22 cellular contexts compared by ENCODE assay signal in the genomic region with DNA sequence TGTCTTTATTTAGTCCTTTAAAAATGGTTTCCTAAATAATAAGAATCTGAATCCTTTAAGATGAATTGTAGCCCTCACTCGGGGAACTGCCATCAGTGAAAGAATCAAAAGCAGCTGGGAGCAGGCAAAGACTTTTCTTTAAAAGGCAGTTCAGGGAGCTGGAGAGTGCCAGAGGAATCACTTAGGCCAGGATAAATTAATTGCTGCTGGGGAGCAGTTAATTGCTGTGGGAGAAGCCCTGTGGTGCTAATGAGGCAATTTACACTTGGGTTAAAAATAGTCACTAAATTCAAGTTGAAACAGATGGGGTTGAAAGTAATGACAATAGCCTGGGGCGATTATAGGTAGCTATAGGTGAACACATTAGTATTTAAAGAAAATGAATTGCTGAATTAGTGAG. TPM values are rescaled to one million over a fixed set of nuclear protein-coding genes. Genes with fewer than 3 reads are reported as not detected.
DNase-seq lines count a peak whose midpoint lies in the region; ATAC-seq and TF ChIP-seq lines count a peak whose summit lies in the region.
"Had no signal": no experiment of that assay in that cellular context is flagged by ENCODE, and none has a peak within 500 bp of the region (broad histone marks: within the 10 kb centered on the region; RNA-seq: fewer than 3 reads in every experiment).

No MANE protein-coding gene starts in this region.

- no peaks in the 10 kb centered on the region for H3K27me3 Mint-ChIP-seq in endodermal cell (ENCODE audit: insufficient read depth)
- H3K27me3 Mint-ChIP-seq: CD4-positive, alpha-beta memory T cell had no signal

- no peak for ATAC-seq in GM18502 (IDR thresholded peaks at IDR 0.05; ENCODE audit: poor library complexity, unreplicated experiment)
- ATAC-seq in HG02588 (IDR thresholded peaks at IDR 0.05; ENCODE audit: unreplicated experiment), result no peak
- ATAC-seq: GM12878 had no signal

- no peaks in the 10 kb centered on the region for H3K36me3 Mint-ChIP-seq in endodermal cell (ENCODE audit: low read depth)
- H3K36me3 Mint-ChIP-seq: CD4-positive, alpha-beta memory T cell had no signal

- no peak for TF ChIP-seq POLR2A in sigmoid colon (IDR thresholded peaks at IDR 0.05)

- H3K27ac Mint-ChIP-seq in endodermal cell, result peak overlapping the region; percentile 52
- H3K27ac Mint-ChIP-seq: CD4-positive, alpha-beta memory T cell; HFFc6; T-helper 1 cell treated with Interleukin-12 subunit alpha and Interleukin-12 subunit beta and Interleukin-4 antibody, amounts not matched to agents 30 μg/mL and 1 μg/mL, for 36 hours had no signal

- H3K9me3 ChIP-seq in HUES48 (ENCODE audit: control insufficient read depth, insufficient read depth, low read length) (no peaks in the 10 kb centered on the region), endodermal cell (ENCODE audit: control insufficient read depth, low read length) (no peaks in the 10 kb centered on the region), sigmoid colon (no peaks in the 10 kb centered on the region)
- H3K9me3 ChIP-seq: BE2C had no signal

- no peaks in the 10 kb centered on the region for H3K36me3 ChIP-seq in HUES48 (ENCODE audit: control insufficient read depth, insufficient read depth, low read length)
- H3K36me3 ChIP-seq in endodermal cell (ENCODE audit: control insufficient read depth, insufficient read depth, low read length), result no peaks in the 10 kb centered on the region
- no peaks in the 10 kb centered on the region for H3K36me3 ChIP-seq in sigmoid colon
- H3K36me3 ChIP-seq: BE2C had no signal

- no peak overlapping the region for H3K4me3 Mint-ChIP-seq in endodermal cell
- H3K4me3 Mint-ChIP-seq: CD4-positive, alpha-beta memory T cell; HFFc6; T-helper 1 cell treated with Interleukin-12 subunit alpha and Interleukin-12 subunit beta and Interleukin-4 antibody, amounts not matched to agents 30 μg/mL and 1 μg/mL, for 36 hours had no signal

- intact Hi-C loops in sigmoid colon (cut with DNase I), result no loop called here

- TF ChIP-seq CTCF in endodermal cell (conservative IDR thresholded peaks at IDR 0.05) (no peak), sigmoid colon (IDR thresholded peaks at IDR 0.05) (no peak)

- peak; percentile 55 for DNase-seq in D341Med (ENCODE audit: low spot score)
- peak; percentile 60 for DNase-seq in endodermal cell
- no peak for DNase-seq in sigmoid colon
- DNase-seq in foreskin melanocyte, result no peak
- DNase-seq: BE2C; CD4-positive, alpha-beta memory T cell; DND-41; GDM1; GOT3; NCI-H1048; NCI-H1930; NCI-H2171 treated with DMSO at 0.1 percent for 48 hours; NCI-H446 treated with DMSO at 0.1 percent for 48 hours had no signal

- H3K27ac ChIP-seq in HUES48 (ENCODE audit: low read depth, low read length), result peak overlapping the region; percentile 38
- no peak overlapping the region for H3K27ac ChIP-seq in endodermal cell (ENCODE audit: low read depth, low read length)
- peak overlapping the region in 3 of 4 donors; percentile 46 to 64 (median 46) for H3K27ac ChIP-seq in sigmoid colon
- H3K27ac ChIP-seq: KMS-11, RWPE1 had no signal

- no peak for TF ChIP-seq EP300 in sigmoid colon (IDR thresholded peaks at IDR 0.05)

- H3K27me3 ChIP-seq in HUES48 (ENCODE audit: control insufficient read depth, insufficient read depth, low read length), result no peaks in the 10 kb centered on the region
- H3K27me3 ChIP-seq in endodermal cell (ENCODE audit: control insufficient read depth, insufficient read depth, low read length, poor library complexity, severe bottlenecking), result no peaks in the 10 kb centered on the region
- H3K27me3 ChIP-seq in sigmoid colon, result no peaks in the 10 kb centered on the region
- H3K27me3 ChIP-seq: BE2C had no signal

- H3K9ac ChIP-seq in HUES48 (ENCODE audit: low read depth, low read length), result no peak overlapping the region
- no peak overlapping the region for H3K9ac ChIP-seq in endodermal cell (ENCODE audit: extremely low read depth, low read length, poor library complexity, severe bottlenecking)
- H3K9ac ChIP-seq: KMS-11 had no signal

- H3K4me1 Mint-ChIP-seq in endodermal cell, result peaks cover 33% of the 10 kb centered on the region
- H3K4me1 Mint-ChIP-seq: CD4-positive, alpha-beta memory T cell had no signal

- H3K4me1 ChIP-seq in HUES48 (ENCODE audit: control insufficient read depth, insufficient read depth, low read length), result peaks cover 27% of the 10 kb centered on the region
- peaks cover 22% of the 10 kb centered on the region for H3K4me1 ChIP-seq in endodermal cell (ENCODE audit: control insufficient read depth, insufficient read depth, low read length)
- peaks cover 0 to 65% (median 9%) of the 10 kb centered on the region in 4 donors for H3K4me1 ChIP-seq in sigmoid colon
- H3K4me1 ChIP-seq: BE2C had no signal

- no peak overlapping the region for H3K4me3 ChIP-seq in HUES48 (ENCODE audit: low read depth, low read length)
- peak overlapping the region; percentile 12 for H3K4me3 ChIP-seq in endodermal cell (ENCODE audit: low read length)
- no peak overlapping the region for H3K4me3 ChIP-seq in sigmoid colon
- H3K4me3 ChIP-seq: GM12878 had no signal

- H3K9me3 Mint-ChIP-seq in endodermal cell, result no peaks in the 10 kb centered on the region
- H3K9me3 Mint-ChIP-seq: HFFc6; T-helper 1 cell treated with Interleukin-12 subunit alpha and Interleukin-12 subunit beta and Interleukin-4 antibody, amounts not matched to agents 30 μg/mL and 1 μg/mL, for 36 hours had no signal

- 51 to 68% methylated on average over 2 of the region's 2 CpGs for WGBS in endodermal cell (ENCODE audit: insufficient coverage in 1 of 2, insufficient read length in 1 of 2), 2 experiments
- 70 to 73% methylated on average over 2 of the region's 2 CpGs for WGBS in sigmoid colon, 2 donors

RNA-seq across cellular contexts. Expression of gene COL24A1, which starts 38.7 kb away (rescaled TPM):
- total RNA-seq in endodermal cell, result under 1 TPM; 0.84 to 0.95 TPM
- polyA plus RNA-seq in endodermal cell (2013, experiment 1 of 2), result 1.4 TPM
- polyA plus RNA-seq in endodermal cell (2013, experiment 2 of 2), result 1.0 TPM
- total RNA-seq in sigmoid colon, result 1 to 10 TPM; 5.8 to 8.6 (median 7.8) TPM
- polyA plus RNA-seq in sigmoid colon, result 1 to 10 TPM in 1 of 3 donors, under 1 TPM in 1, not detected in 1; under 0.01 to 1.5 TPM
- total RNA-seq: MCF 10A had no signal
- polyA plus RNA-seq: CD4-positive, alpha-beta memory T cell had no signal

Comparison
In these comparisons a context has a peak if more than half of its experiments do, and no peak if none do; other contexts are left out.
1. DNase-seq: peak in D341Med (single experiment) and endodermal cell (single experiment); none in sigmoid colon (single experiment) and foreskin melanocyte (single experiment).